In genomic region chr1:33014464-33015170, GRCh38 we compare ENCODE assay signal across 23 cellular contexts. TPM values are rescaled to one million over a fixed set of nuclear protein-coding genes. Genes with fewer than 3 reads are reported as not detected.
DNase-seq lines count a peak whose midpoint lies in the region; ATAC-seq and TF ChIP-seq lines count a peak whose summit lies in the region.
"Had no signal": no experiment of that assay in that cellular context is flagged by ENCODE, and none has a peak within 500 bp of the region (broad histone marks: within the 10 kb centered on the region; RNA-seq: fewer than 3 reads in every experiment).

No MANE protein-coding gene starts in this region.

- H3K27ac Mint-ChIP-seq in T-helper 2 cell treated with Interferon-gamma antibody and Interleukin-4, amounts not matched to agents 5 μg/mL and 100 μg/mL, for 36 hours, result peak overlapping the region; percentile 43
- no peak overlapping the region for H3K27ac Mint-ChIP-seq in endodermal cell
- H3K27ac Mint-ChIP-seq: activated CD8-positive, alpha-beta T cell treated with anti-CD3 and anti-CD28 coated beads for 36 hours had no signal

- H3K4me3 ChIP-seq in PC-9 (no peak overlapping the region), endodermal cell (ENCODE audit: low read length) (no peak overlapping the region)
- H3K4me3 ChIP-seq: A549, colonic mucosa, hepatocyte, lung, suprapubic skin had no signal

- H3K27me3 ChIP-seq in PC-9 (ENCODE audit: insufficient read depth, low read depth) (no peaks in the 10 kb centered on the region), endodermal cell (ENCODE audit: control insufficient read depth, insufficient read depth, low read length, poor library complexity, severe bottlenecking) (no peaks in the 10 kb centered on the region)
- H3K27me3 ChIP-seq: colonic mucosa, hepatocyte, suprapubic skin had no signal

- H3K27ac ChIP-seq in PC-9 (peak overlapping the region; percentile 20; the same call in 1 of the 2 replicates), endodermal cell (ENCODE audit: low read depth, low read length) (no peak overlapping the region)
- H3K27ac ChIP-seq: A549, colonic mucosa, hepatocyte, suprapubic skin had no signal

- DNase-seq in T-helper 2 cell treated with Interferon-gamma antibody and Interleukin-4, amounts not matched to agents 5 μg/mL and 100 μg/mL, for 36 hours (ENCODE audit: low spot score), result no peak
- no peak for DNase-seq in T-helper 2 cell
- DNase-seq in PC-9, result no peak
- DNase-seq in endodermal cell, result no peak
- peak; percentile 91 for DNase-seq in renal cortical epithelial cell (ENCODE audit: low read depth)
- no peak for DNase-seq in NCI-H1694 treated with DMSO at 0.1 percent for 48 hours (lab: John Stamatoyannopoulos, UW)
- DNase-seq: activated CD4-positive, CD25-positive, alpha-beta regulatory T cell; activated CD8-positive, alpha-beta T cell treated with anti-CD3 and anti-CD28 coated beads for 36 hours; activated naive CD4-positive, alpha-beta T cell treated with anti-CD3 and anti-CD28 coated beads, Interleukin-2, amount 50 U/mL, for 16 hours; activated T-cell treated with anti-CD3 and anti-CD28 coated beads, Interleukin-2, amount 50 U/mL, for 48 hours; colonic mucosa; NCI-H1417 treated with DMSO at 0.1 percent for 48 hours; NCI-H2171; NCI-H526; retina; SHP77; stimulated activated CD8-positive, alpha-beta memory T cell treated with anti-CD3 and anti-CD28 coated beads, Interleukin-4, amount 100 ng/mL, for 48 hours had no signal

- peaks cover 6% of the 10 kb centered on the region; the same call in 1 of the 2 replicates for H4K20me1 ChIP-seq in PC-9 (ENCODE audit: insufficient read depth)

- no peak overlapping the region for H2AFZ ChIP-seq in PC-9
- H2AFZ ChIP-seq: hepatocyte had no signal

- H3K4me3 Mint-ChIP-seq in T-helper 2 cell treated with Interferon-gamma antibody and Interleukin-4, amounts not matched to agents 5 μg/mL and 100 μg/mL, for 36 hours, result no peak overlapping the region
- H3K4me3 Mint-ChIP-seq in endodermal cell, result no peak overlapping the region
- H3K4me3 Mint-ChIP-seq: activated CD8-positive, alpha-beta T cell treated with anti-CD3 and anti-CD28 coated beads for 36 hours had no signal

- no peaks in the 10 kb centered on the region for H3K9me2 ChIP-seq in PC-9 (ENCODE audit: insufficient read depth)

- H3K4me2 ChIP-seq in PC-9, result peak overlapping the region; percentile 52
- H3K4me2 ChIP-seq: A549, hepatocyte had no signal

- H3K27me3 Mint-ChIP-seq in T-helper 2 cell treated with Interferon-gamma antibody and Interleukin-4, amounts not matched to agents 5 μg/mL and 100 μg/mL, for 36 hours (ENCODE audit: low read depth), result no peaks in the 10 kb centered on the region
- no peaks in the 10 kb centered on the region for H3K27me3 Mint-ChIP-seq in endodermal cell (ENCODE audit: insufficient read depth)
- H3K27me3 Mint-ChIP-seq: activated CD8-positive, alpha-beta T cell treated with anti-CD3 and anti-CD28 coated beads for 36 hours had no signal

- whole genome bisulfite sequencing in endodermal cell (ENCODE audit: insufficient coverage in 1 of 2, insufficient read length in 1 of 2), 2 experiments, result 85 to 91% methylated on average over 6 to 8 of the region's 8 CpGs

- TF ChIP-seq CTCF in PC-9 (conservative IDR thresholded peaks at IDR 0.05) (no peak), endodermal cell (conservative IDR thresholded peaks at IDR 0.05) (peak; percentile 56)

- no peaks in the 10 kb centered on the region for H3K9me3 Mint-ChIP-seq in T-helper 2 cell treated with Interferon-gamma antibody and Interleukin-4, amounts not matched to agents 5 μg/mL and 100 μg/mL, for 36 hours
- H3K9me3 Mint-ChIP-seq in endodermal cell, result no peaks in the 10 kb centered on the region
- H3K9me3 Mint-ChIP-seq: activated CD8-positive, alpha-beta T cell treated with anti-CD3 and anti-CD28 coated beads for 36 hours had no signal

- BruUV-seq in PC-9 (replicated peaks; lab: Mats Ljungman, UMichigan), result no TSS peak

- intact Hi-C loops in PC-9 (cut with micrococcal nuclease; ENCODE audit: unreplicated experiment), result no loop called here

- H3K9me3 ChIP-seq in PC-9 (ENCODE audit: insufficient read depth, low read depth) (no peaks in the 10 kb centered on the region), endodermal cell (ENCODE audit: control insufficient read depth, low read length) (no peaks in the 10 kb centered on the region)
- H3K9me3 ChIP-seq: A549, colonic mucosa, suprapubic skin had no signal

- H3F3A ChIP-seq in PC-9 (ENCODE audit: insufficient read depth, low read depth), result peaks cover 52% of the 10 kb centered on the region

- no peaks in the 10 kb centered on the region for H3K79me2 ChIP-seq in PC-9 (ENCODE audit: low read depth)

- peaks cover 4% of the 10 kb centered on the region for H3K4me1 Mint-ChIP-seq in T-helper 2 cell treated with Interferon-gamma antibody and Interleukin-4, amounts not matched to agents 5 μg/mL and 100 μg/mL, for 36 hours (ENCODE audit: low read depth)
- peaks cover 15% of the 10 kb centered on the region for H3K4me1 Mint-ChIP-seq in endodermal cell

- H3K4me1 ChIP-seq in PC-9 (replicated peaks; ENCODE audit: insufficient read depth) (peaks cover 53% of the 10 kb centered on the region), endodermal cell (ENCODE audit: control insufficient read depth, insufficient read depth, low read length) (no peaks in the 10 kb centered on the region)
- H3K4me1 ChIP-seq: A549, colonic mucosa had no signal

- H3K9ac ChIP-seq in endodermal cell (ENCODE audit: extremely low read depth, low read length, poor library complexity, severe bottlenecking), result no peak overlapping the region

- no peak for ATAC-seq in GM21737 (IDR thresholded peaks at IDR 0.05; ENCODE audit: unreplicated experiment)
- no peak for ATAC-seq in HG03378 (IDR thresholded peaks at IDR 0.05; ENCODE audit: unreplicated experiment)
- ATAC-seq: activated CD8-positive, alpha-beta T cell treated with anti-CD3 and anti-CD28 coated beads for 36 hours had no signal

- CTCF ChIA-PET in PC-9 (lab: Charles Lee), result no interaction called here

- POLR2A ChIA-PET in PC-9 (lab: Charles Lee; ENCODE audit: unreplicated experiment), result interaction anchor here (0.5 kb wide), 1 partner anchor 555 kb away, joined by 3 read pairs; no protein-coding TSS in a partner anchor

- peaks cover 69% of the 10 kb centered on the region for H3K36me3 Mint-ChIP-seq in T-helper 2 cell treated with Interferon-gamma antibody and Interleukin-4, amounts not matched to agents 5 μg/mL and 100 μg/mL, for 36 hours (ENCODE audit: low read depth)
- peaks cover 65% of the 10 kb centered on the region for H3K36me3 Mint-ChIP-seq in endodermal cell (ENCODE audit: low read depth)

- H3K36me3 ChIP-seq in PC-9 (ENCODE audit: low read depth) (peaks cover 45% of the 10 kb centered on the region), endodermal cell (ENCODE audit: control insufficient read depth, insufficient read depth, low read length) (peaks cover 68% of the 10 kb centered on the region)
- H3K36me3 ChIP-seq: colonic mucosa had no signal

RNA-seq across cellular contexts. Expression of gene AK2, which starts 22.1 kb away (rescaled TPM):
- total RNA-seq in PC-9 (2021), result 191 and 232 TPM in 2 replicates
- total RNA-seq in endodermal cell, result 100 to 1,000 TPM; 114 to 118 TPM
- polyA plus RNA-seq in endodermal cell (2013, experiment 1 of 2), result 131 TPM
- polyA plus RNA-seq in endodermal cell (2013, experiment 2 of 2), result 97.3 TPM
- 196 and 272 TPM in 2 replicates for total RNA-seq in renal cortical epithelial cell

RNA-seq across cellular contexts. Expression of gene RNF19B, which starts 50.0 kb away (rescaled TPM):
- total RNA-seq in PC-9 (2021) (25.4 and 25.5 TPM in 2 replicates), endodermal cell (10 to 100 TPM; 17.8 TPM), renal cortical epithelial cell (21.0 and 23.4 TPM in 2 replicates)
- polyA plus RNA-seq in endodermal cell (2013, experiment 1 of 2), result 13.1 TPM
- polyA plus RNA-seq in endodermal cell (2013, experiment 2 of 2), result 12.7 TPM
